ENCODE assay signal across 1 cellular context in genomic region chr5:69492391-69493234, GRCh38.
A peak's percentile ranks its signal among the peaks of the same experiment; 100 is the strongest.
TF ChIP-seq lines count a peak whose summit lies in the region.

A gene with protein sequence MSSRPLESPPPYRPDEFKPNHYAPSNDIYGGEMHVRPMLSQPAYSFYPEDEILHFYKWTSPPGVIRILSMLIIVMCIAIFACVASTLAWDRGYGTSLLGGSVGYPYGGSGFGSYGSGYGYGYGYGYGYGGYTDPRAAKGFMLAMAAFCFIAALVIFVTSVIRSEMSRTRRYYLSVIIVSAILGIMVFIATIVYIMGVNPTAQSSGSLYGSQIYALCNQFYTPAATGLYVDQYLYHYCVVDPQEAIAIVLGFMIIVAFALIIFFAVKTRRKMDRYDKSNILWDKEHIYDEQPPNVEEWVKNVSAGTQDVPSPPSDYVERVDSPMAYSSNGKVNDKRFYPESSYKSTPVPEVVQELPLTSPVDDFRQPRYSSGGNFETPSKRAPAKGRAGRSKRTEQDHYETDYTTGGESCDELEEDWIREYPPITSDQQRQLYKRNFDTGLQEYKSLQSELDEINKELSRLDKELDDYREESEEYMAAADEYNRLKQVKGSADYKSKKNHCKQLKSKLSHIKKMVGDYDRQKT (plus strand): TSS chr5:69492790. CDS start chr5:69504245, 11,455 bp downstream.

TF ChIP-seq in HepG2, 621 proteins besides CTCF, POLR2A, EP300 and RAD21 (continued from another document and continues in another):
- TF ChIP-seq, protein P1, sequence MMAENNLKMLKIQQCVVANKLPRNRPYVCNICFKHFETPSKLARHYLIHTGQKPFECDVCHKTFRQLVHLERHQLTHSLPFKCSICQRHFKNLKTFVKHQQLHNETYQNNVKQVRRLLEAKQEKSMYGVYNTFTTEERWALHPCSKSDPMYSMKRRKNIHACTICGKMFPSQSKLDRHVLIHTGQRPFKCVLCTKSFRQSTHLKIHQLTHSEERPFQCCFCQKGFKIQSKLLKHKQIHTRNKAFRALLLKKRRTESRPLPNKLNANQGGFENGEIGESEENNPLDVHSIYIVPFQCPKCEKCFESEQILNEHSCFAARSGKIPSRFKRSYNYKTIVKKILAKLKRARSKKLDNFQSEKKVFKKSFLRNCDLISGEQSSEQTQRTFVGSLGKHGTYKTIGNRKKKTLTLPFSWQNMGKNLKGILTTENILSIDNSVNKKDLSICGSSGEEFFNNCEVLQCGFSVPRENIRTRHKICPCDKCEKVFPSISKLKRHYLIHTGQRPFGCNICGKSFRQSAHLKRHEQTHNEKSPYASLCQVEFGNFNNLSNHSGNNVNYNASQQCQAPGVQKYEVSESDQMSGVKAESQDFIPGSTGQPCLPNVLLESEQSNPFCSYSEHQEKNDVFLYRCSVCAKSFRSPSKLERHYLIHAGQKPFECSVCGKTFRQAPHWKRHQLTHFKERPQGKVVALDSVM (CRISPR knock-in tag; IDR thresholded peaks at IDR 0.05) = peak; percentile 54; the same call in 1 of the 2 replicates
- TF ChIP-seq MEIS2 (CRISPR knock-in tag; IDR thresholded peaks at IDR 0.05) = peak; percentile 36; the same call in 1 of the 2 replicates
- peak; percentile 47 for TF ChIP-seq JARID2 (CRISPR knock-in tag; IDR thresholded peaks at IDR 0.05; ENCODE audit: insufficient replicate concordance)
- peak; percentile 82 for TF ChIP-seq KMT2B (CRISPR knock-in tag; IDR thresholded peaks at IDR 0.05)
- TF ChIP-seq, protein P2, sequence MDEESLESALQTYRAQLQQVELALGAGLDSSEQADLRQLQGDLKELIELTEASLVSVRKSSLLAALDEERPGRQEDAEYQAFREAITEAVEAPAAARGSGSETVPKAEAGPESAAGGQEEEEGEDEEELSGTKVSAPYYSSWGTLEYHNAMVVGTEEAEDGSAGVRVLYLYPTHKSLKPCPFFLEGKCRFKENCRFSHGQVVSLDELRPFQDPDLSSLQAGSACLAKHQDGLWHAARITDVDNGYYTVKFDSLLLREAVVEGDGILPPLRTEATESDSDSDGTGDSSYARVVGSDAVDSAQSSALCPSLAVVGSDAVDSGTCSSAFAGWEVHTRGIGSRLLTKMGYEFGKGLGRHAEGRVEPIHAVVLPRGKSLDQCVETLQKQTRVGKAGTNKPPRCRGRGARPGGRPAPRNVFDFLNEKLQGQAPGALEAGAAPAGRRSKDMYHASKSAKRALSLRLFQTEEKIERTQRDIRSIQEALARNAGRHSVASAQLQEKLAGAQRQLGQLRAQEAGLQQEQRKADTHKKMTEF (CRISPR knock-in tag; IDR thresholded peaks at IDR 0.05) = peak; percentile 76; the same call in 1 of the 2 replicates
- no peak for TF ChIP-seq ZNF24 (IDR thresholded peaks at IDR 0.05)
- peak; percentile 89 for TF ChIP-seq ZFX (CRISPR knock-in tag; IDR thresholded peaks at IDR 0.05; ENCODE audit: low read depth)
- TF ChIP-seq ZNF761 (CRISPR knock-in tag; conservative IDR thresholded peaks at IDR 0.05) = peak; percentile 65; the same call in 1 of the 2 replicates
- peak; percentile 60; the same call in 1 of the 2 replicates for TF ChIP-seq SOX5 (CRISPR knock-in tag; IDR thresholded peaks at IDR 0.05; ENCODE audit: borderline replicate concordance)
- no peak for TF ChIP-seq DMTF1 (CRISPR knock-in tag; IDR thresholded peaks at IDR 0.05)
- TF ChIP-seq ZBTB39 (CRISPR knock-in tag; IDR thresholded peaks at IDR 0.05) = no peak; the same call in 1 of the 2 replicates
- TF ChIP-seq, protein P3, sequence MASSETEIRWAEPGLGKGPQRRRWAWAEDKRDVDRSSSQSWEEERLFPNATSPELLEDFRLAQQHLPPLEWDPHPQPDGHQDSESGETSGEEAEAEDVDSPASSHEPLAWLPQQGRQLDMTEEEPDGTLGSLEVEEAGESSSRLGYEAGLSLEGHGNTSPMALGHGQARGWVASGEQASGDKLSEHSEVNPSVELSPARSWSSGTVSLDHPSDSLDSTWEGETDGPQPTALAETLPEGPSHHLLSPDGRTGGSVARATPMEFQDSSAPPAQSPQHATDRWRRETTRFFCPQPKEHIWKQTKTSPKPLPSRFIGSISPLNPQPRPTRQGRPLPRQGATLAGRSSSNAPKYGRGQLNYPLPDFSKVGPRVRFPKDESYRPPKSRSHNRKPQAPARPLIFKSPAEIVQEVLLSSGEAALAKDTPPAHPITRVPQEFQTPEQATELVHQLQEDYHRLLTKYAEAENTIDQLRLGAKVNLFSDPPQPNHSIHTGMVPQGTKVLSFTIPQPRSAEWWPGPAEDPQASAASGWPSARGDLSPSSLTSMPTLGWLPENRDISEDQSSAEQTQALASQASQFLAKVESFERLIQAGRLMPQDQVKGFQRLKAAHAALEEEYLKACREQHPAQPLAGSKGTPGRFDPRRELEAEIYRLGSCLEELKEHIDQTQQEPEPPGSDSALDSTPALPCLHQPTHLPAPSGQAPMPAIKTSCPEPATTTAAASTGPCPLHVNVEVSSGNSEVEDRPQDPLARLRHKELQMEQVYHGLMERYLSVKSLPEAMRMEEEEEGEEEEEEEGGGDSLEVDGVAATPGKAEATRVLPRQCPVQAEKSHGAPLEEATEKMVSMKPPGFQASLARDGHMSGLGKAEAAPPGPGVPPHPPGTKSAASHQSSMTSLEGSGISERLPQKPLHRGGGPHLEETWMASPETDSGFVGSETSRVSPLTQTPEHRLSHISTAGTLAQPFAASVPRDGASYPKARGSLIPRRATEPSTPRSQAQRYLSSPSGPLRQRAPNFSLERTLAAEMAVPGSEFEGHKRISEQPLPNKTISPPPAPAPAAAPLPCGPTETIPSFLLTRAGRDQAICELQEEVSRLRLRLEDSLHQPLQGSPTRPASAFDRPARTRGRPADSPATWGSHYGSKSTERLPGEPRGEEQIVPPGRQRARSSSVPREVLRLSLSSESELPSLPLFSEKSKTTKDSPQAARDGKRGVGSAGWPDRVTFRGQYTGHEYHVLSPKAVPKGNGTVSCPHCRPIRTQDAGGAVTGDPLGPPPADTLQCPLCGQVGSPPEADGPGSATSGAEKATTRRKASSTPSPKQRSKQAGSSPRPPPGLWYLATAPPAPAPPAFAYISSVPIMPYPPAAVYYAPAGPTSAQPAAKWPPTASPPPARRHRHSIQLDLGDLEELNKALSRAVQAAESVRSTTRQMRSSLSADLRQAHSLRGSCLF (CRISPR knock-in tag; IDR thresholded peaks at IDR 0.05; ENCODE audit: borderline replicate concordance) = no peak
- TF ChIP-seq E2F2 (CRISPR knock-in tag; IDR thresholded peaks at IDR 0.05; ENCODE audit: borderline replicate concordance) = peak; percentile 57; the same call in 1 of the 2 replicates
- no peak for TF ChIP-seq TCF7L2 (IDR thresholded peaks at IDR 0.05; ENCODE audit: low read depth, low read length)
- TF ChIP-seq GTF2F1 (IDR thresholded peaks at IDR 0.05; ENCODE audit: low read length) = no peak
- 0 out of 2 replicates have a peak, but pooled peaks have one; percentile 19 for TF ChIP-seq ZNF136 (CRISPR knock-in tag; IDR thresholded peaks at IDR 0.05; ENCODE audit: low read depth)
- TF ChIP-seq, protein P4, sequence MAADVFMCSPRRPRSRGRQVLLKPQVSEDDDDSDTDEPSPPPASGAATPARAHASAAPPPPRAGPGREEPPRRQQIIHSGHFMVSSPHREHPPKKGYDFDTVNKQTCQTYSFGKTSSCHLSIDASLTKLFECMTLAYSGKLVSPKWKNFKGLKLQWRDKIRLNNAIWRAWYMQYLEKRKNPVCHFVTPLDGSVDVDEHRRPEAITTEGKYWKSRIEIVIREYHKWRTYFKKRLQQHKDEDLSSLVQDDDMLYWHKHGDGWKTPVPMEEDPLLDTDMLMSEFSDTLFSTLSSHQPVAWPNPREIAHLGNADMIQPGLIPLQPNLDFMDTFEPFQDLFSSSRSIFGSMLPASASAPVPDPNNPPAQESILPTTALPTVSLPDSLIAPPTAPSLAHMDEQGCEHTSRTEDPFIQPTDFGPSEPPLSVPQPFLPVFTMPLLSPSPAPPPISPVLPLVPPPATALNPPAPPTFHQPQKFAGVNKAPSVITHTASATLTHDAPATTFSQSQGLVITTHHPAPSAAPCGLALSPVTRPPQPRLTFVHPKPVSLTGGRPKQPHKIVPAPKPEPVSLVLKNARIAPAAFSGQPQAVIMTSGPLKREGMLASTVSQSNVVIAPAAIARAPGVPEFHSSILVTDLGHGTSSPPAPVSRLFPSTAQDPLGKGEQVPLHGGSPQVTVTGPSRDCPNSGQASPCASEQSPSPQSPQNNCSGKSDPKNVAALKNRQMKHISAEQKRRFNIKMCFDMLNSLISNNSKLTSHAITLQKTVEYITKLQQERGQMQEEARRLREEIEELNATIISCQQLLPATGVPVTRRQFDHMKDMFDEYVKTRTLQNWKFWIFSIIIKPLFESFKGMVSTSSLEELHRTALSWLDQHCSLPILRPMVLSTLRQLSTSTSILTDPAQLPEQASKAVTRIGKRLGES (CRISPR knock-in tag; IDR thresholded peaks at IDR 0.05; ENCODE audit: borderline replicate concordance) = no peak
- TF ChIP-seq ZBTB33 (CRISPR knock-in tag; IDR thresholded peaks at IDR 0.05) = peak; percentile 35; the same call in 1 of the 2 replicates
- peak; percentile 86 for TF ChIP-seq ZNF883 (CRISPR knock-in tag; IDR thresholded peaks at IDR 0.05; ENCODE audit: not compliant biosample characterization)
- TF ChIP-seq BCL6 (CRISPR knock-in tag; IDR thresholded peaks at IDR 0.05) = 0 out of 2 replicates have a peak, but pooled peaks have one; percentile 38
- TF ChIP-seq, protein P5, sequence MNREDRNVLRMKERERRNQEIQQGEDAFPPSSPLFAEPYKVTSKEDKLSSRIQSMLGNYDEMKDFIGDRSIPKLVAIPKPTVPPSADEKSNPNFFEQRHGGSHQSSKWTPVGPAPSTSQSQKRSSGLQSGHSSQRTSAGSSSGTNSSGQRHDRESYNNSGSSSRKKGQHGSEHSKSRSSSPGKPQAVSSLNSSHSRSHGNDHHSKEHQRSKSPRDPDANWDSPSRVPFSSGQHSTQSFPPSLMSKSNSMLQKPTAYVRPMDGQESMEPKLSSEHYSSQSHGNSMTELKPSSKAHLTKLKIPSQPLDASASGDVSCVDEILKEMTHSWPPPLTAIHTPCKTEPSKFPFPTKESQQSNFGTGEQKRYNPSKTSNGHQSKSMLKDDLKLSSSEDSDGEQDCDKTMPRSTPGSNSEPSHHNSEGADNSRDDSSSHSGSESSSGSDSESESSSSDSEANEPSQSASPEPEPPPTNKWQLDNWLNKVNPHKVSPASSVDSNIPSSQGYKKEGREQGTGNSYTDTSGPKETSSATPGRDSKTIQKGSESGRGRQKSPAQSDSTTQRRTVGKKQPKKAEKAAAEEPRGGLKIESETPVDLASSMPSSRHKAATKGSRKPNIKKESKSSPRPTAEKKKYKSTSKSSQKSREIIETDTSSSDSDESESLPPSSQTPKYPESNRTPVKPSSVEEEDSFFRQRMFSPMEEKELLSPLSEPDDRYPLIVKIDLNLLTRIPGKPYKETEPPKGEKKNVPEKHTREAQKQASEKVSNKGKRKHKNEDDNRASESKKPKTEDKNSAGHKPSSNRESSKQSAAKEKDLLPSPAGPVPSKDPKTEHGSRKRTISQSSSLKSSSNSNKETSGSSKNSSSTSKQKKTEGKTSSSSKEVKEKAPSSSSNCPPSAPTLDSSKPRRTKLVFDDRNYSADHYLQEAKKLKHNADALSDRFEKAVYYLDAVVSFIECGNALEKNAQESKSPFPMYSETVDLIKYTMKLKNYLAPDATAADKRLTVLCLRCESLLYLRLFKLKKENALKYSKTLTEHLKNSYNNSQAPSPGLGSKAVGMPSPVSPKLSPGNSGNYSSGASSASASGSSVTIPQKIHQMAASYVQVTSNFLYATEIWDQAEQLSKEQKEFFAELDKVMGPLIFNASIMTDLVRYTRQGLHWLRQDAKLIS (CRISPR knock-in tag; IDR thresholded peaks at IDR 0.05) = peak; percentile 52; the same call in 1 of the 2 replicates
- TF ChIP-seq ZNF430 (CRISPR knock-in tag; IDR thresholded peaks at IDR 0.05) = peak; percentile 79
- TF ChIP-seq HIVEP1 (CRISPR knock-in tag; IDR thresholded peaks at IDR 0.05) = peak; percentile 94
- no peak for TF ChIP-seq ZNF468 (CRISPR knock-in tag; IDR thresholded peaks at IDR 0.05)
